Comparison of ENCODE assay signal across 16 cellular contexts in the genomic region with DNA sequence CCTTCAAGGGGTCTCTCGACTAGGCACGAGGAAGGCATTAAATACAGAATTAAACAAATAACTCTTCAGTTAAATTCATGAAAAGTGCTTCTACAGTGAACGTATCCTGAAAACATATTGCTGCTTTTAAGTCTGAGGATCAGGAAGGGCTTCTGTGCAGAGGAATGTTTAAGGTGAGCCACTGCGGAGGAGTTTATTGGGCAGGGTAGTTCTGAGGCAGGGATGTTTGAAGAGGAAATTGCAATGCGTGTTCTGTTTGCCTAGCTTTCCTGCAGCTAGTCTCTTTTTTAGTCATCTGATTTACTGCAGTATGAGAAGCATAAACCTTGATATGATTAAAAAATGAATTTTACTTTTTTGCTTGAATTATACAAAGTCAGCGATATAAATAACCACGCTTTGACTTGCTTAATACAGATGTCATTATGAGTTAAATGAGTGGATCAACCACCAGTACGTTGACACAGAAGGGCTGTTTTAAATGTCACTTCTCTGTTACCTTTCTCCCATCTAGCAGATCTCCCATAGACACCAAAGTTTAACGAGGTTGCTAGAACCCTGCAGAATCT.
DNase-seq lines count a peak whose midpoint lies in the region; ATAC-seq and TF ChIP-seq lines count a peak whose summit lies in the region.
"Had no signal": no experiment of that assay in that cellular context is flagged by ENCODE, and none has a peak within 500 bp of the region (broad histone marks: within the 10 kb centered on the region; RNA-seq: fewer than 3 reads in every experiment).

No MANE protein-coding gene starts in this region.

- in situ Hi-C loops in Panc1 (cut with HindIII; ENCODE audit: low pct_unique_long_range_greater_than_20kb, low sequenced_read_pairs): no loop called here

- POLR2A ChIA-PET in Panc1 (lab: Charles Lee): no interaction called here

- H3K4me1 ChIP-seq in GM23338 (ENCODE audit: insufficient read depth): no peaks in the 10 kb centered on the region; the same call in 1 of the 2 replicates
- peaks cover 4% of the 10 kb centered on the region for H3K4me1 ChIP-seq in Panc1 (ENCODE audit: control insufficient read depth, insufficient read depth, low read length)
- peaks cover 12% of the 10 kb centered on the region for H3K4me1 ChIP-seq in endocrine pancreas (ENCODE audit: control insufficient read depth, insufficient read depth, low read length)
- H3K4me1 ChIP-seq in mucosa of descending colon (ENCODE audit: low read depth): no peaks in the 10 kb centered on the region
- H3K4me1 ChIP-seq: BLaER1, HAP-1 had no signal

- no peaks in the 10 kb centered on the region for H3F3A ChIP-seq in GM23338 (replicated peaks; ENCODE audit: low read depth)

- no peaks in the 10 kb centered on the region for H3K9me3 ChIP-seq in Panc1 (ENCODE audit: control insufficient read depth, insufficient read depth, low read depth, low read length)
- H3K9me3 ChIP-seq in endocrine pancreas (ENCODE audit: control insufficient read depth, low read length): no peaks in the 10 kb centered on the region
- H3K9me3 ChIP-seq in mucosa of descending colon: no peaks in the 10 kb centered on the region
- H3K9me3 ChIP-seq: BLaER1, HAP-1 had no signal

- no peaks in the 10 kb centered on the region for H3K9me2 ChIP-seq in GM23338 (ENCODE audit: insufficient read depth)

- no peaks in the 10 kb centered on the region for H3K27me3 Mint-ChIP-seq in GM23338 (ENCODE audit: insufficient read depth, low read depth, poor library complexity)
- H3K27me3 Mint-ChIP-seq: CD4-positive, alpha-beta memory T cell had no signal

- no peaks in the 10 kb centered on the region for H3K9me3 Mint-ChIP-seq in GM23338
- H3K9me3 Mint-ChIP-seq: CD14-positive monocyte had no signal

- ATAC-seq in GM23338: peak; percentile 61
- ATAC-seq in Panc1: peak; percentile 87; the same call in 1 of the 2 replicates
- peak; percentile 51 for ATAC-seq in mucosa of descending colon
- ATAC-seq in Right ventricle myocardium inferior: no peak
- ATAC-seq: GM12878 had no signal

- CTCF ChIA-PET in Panc1 (lab: Charles Lee): no interaction called here

- H3K9ac ChIP-seq in endocrine pancreas (ENCODE audit: control insufficient read depth, insufficient read depth, low read length): no peak overlapping the region
- H3K9ac ChIP-seq: BLaER1 had no signal

- H4K20me1 ChIP-seq in GM23338 (replicated peaks; ENCODE audit: insufficient read depth): no peaks in the 10 kb centered on the region
- H4K20me1 ChIP-seq: BLaER1 had no signal

- H3K27ac Mint-ChIP-seq in GM23338: peak overlapping the region; percentile 69; the same call in 1 of the 2 replicates
- H3K27ac Mint-ChIP-seq: CD14-positive monocyte; CD4-positive, alpha-beta memory T cell had no signal

- H2AFZ ChIP-seq in GM23338: no peak overlapping the region

- H3K36me3 Mint-ChIP-seq in GM23338 (ENCODE audit: low read depth): no peaks in the 10 kb centered on the region
- H3K36me3 Mint-ChIP-seq: CD14-positive monocyte; CD4-positive, alpha-beta memory T cell had no signal

- intact Hi-C loops in Panc1 (cut with micrococcal nuclease; ENCODE audit: unreplicated experiment) (no loop called here), mucosa of descending colon (cut with DNase I, micrococcal nuclease) (no loop called here), Right ventricle myocardium inferior (cut with DNase I) (no loop called here)

- DNase-seq in GM23338 (ENCODE audit: low spot score) (peak; percentile 29), Panc1 (ENCODE audit: low read depth, low spot score) (no peak), mucosa of descending colon (peak in 1 of 3 donors; percentile 6), GDM1 (lab: John Stamatoyannopoulos, UW) (no peak), NCI-H2196 treated with DMSO at 0.1 percent for 48 hours (lab: John Stamatoyannopoulos, UW; ENCODE audit: unreplicated experiment) (no peak), NCI-H524 (lab: John Stamatoyannopoulos, UW) (no peak), Right ventricle myocardium inferior (ENCODE audit: missing footprints) (no peak)
- DNase-seq: CD4-positive, alpha-beta memory T cell; DMS153; DMS79; GF-D8 had no signal

- no peaks in the 10 kb centered on the region for H3K36me3 ChIP-seq in GM23338 (ENCODE audit: insufficient read depth)
- H3K36me3 ChIP-seq in Panc1 (ENCODE audit: control insufficient read depth, insufficient read depth, low read length): no peaks in the 10 kb centered on the region
- H3K36me3 ChIP-seq in endocrine pancreas (ENCODE audit: control insufficient read depth, insufficient read depth, low read length): no peaks in the 10 kb centered on the region
- H3K36me3 ChIP-seq in mucosa of descending colon (ENCODE audit: low read depth): no peaks in the 10 kb centered on the region
- H3K36me3 ChIP-seq: BLaER1, HAP-1 had no signal

- peak overlapping the region; percentile 10; the same call in 1 of the 2 replicates for H3K27ac ChIP-seq in GM23338 (ENCODE audit: low read depth)
- H3K27ac ChIP-seq in Panc1 (ENCODE audit: low read length): peak overlapping the region; percentile 48; the same call in 1 of the 2 replicates
- H3K27ac ChIP-seq: BLaER1 had no signal

- peaks cover 11% of the 10 kb centered on the region; the same call in 2 of the 3 replicates for H3K4me1 Mint-ChIP-seq in GM23338
- H3K4me1 Mint-ChIP-seq: CD14-positive monocyte; CD4-positive, alpha-beta memory T cell had no signal

- H3K27me3 ChIP-seq in GM23338 (ENCODE audit: insufficient read depth) (no peaks in the 10 kb centered on the region), Panc1 (ENCODE audit: control insufficient read depth, insufficient read depth, low read length) (no peaks in the 10 kb centered on the region), endocrine pancreas (ENCODE audit: control insufficient read depth, insufficient read depth, low read length) (no peaks in the 10 kb centered on the region)
- H3K27me3 ChIP-seq: BLaER1 had no signal

- no peaks in the 10 kb centered on the region for H3K79me2 ChIP-seq in GM23338 (replicated peaks; ENCODE audit: insufficient read depth)

- H3K4me3 Mint-ChIP-seq in GM23338: no peak overlapping the region
- H3K4me3 Mint-ChIP-seq: CD14-positive monocyte; CD4-positive, alpha-beta memory T cell had no signal

- H3K4me3 ChIP-seq in GM23338 (no peak overlapping the region), Panc1 (ENCODE audit: low read depth in 2 of 2, low read length in 2 of 2) (no peak overlapping the region), endocrine pancreas (ENCODE audit: control insufficient read depth, insufficient read depth, low read length) (peak overlapping the region; percentile 35), mucosa of descending colon (no peak overlapping the region)
- H3K4me3 ChIP-seq: BLaER1, GM12878, HAP-1 had no signal

- no TSS peak for BruUV-seq in Panc1 (replicated peaks; lab: Mats Ljungman, UMichigan)

- H3K4me2 ChIP-seq in GM23338: no peak overlapping the region
- H3K4me2 ChIP-seq: BLaER1 had no signal

- TF ChIP-seq CTCF in GM23338 (conservative IDR thresholded peaks at IDR 0.05; ENCODE audit: low read depth in 2 of 2): no peak
- no peak for TF ChIP-seq CTCF in Panc1 (IDR thresholded peaks at IDR 0.05)
- TF ChIP-seq CTCF in mucosa of descending colon (IDR thresholded peaks at IDR 0.05): no peak

TF ChIP-seq in GM23338, 12 proteins besides CTCF, POLR2A, EP300 and RAD21 (continues in another document):
- TF ChIP-seq STAT1 (IDR thresholded peaks at IDR 0.05; ENCODE audit: unreplicated experiment): no peak
- TF ChIP-seq NANOG (IDR thresholded peaks at IDR 0.05; ENCODE audit: borderline replicate concordance): no peak
- no peak for TF ChIP-seq CREB1 (CRISPR knock-in tag; IDR thresholded peaks at IDR 0.05; ENCODE audit: low read depth)
- no peak for TF ChIP-seq ZNF114 (CRISPR knock-in tag; IDR thresholded peaks at IDR 0.05)
